ENCODE assay signal across 8 cellular contexts in genomic region chr1:84141177-84142003, GRCh38. TPM values are rescaled to one million over a fixed set of nuclear protein-coding genes. Genes with fewer than 3 reads are reported as not detected.
DNase-seq lines count a peak whose midpoint lies in the region; ATAC-seq, FAIRE-seq and TF ChIP-seq lines count a peak whose summit lies in the region.

No MANE protein-coding gene starts in this region.

- TF ChIP-seq CTCF in natural killer cell (IDR thresholded peaks at IDR 0.05) (peak; percentile 82), RWPE1 (conservative IDR thresholded peaks at IDR 0.05; ENCODE audit: low read depth) (peak; percentile 66)

- POLR2A ChIA-PET in RWPE1 (lab: Yijun Ruan, JAX; ENCODE audit: low non-redundant PET) (no interaction called here), HEK293T (lab: Yijun Ruan, JAX) (no interaction called here)

- H3K27ac Mint-ChIP-seq in natural killer cell: peak overlapping the region in 1 of 2 donors; percentile 24
- H3K27ac Mint-ChIP-seq in natural killer cell treated with Interleukin-12 subunit alpha and Interleukin-12 subunit beta and Interleukin-15 and Interleukin-18, amount 100 ng/mL, for 72 hours: peak overlapping the region in 1 of 2 donors; percentile 47

- CTCF ChIA-PET in RWPE1 (lab: Yijun Ruan, JAX) (interaction anchor here (0.6 to 1.4 kb wide), 14 partner anchors 14 to 631 kb away, joined by 3 to 12 read pairs (median 4); no protein-coding TSS in a partner anchor), HEK293T (lab: Yijun Ruan, JAX) (interaction anchor here (0.5 to 0.7 kb wide), 2 partner anchors 134 to 611 kb away, joined by 3 read pairs; no protein-coding TSS in a partner anchor)

- no peaks in the 10 kb centered on the region for H3K36me3 Mint-ChIP-seq in natural killer cell
- peaks cover 4% of the 10 kb centered on the region for H3K36me3 Mint-ChIP-seq in natural killer cell treated with Interleukin-12 subunit alpha and Interleukin-12 subunit beta and Interleukin-15 and Interleukin-18, amount 100 ng/mL, for 72 hours

- H3K9me3 Mint-ChIP-seq in natural killer cell: no peaks in the 10 kb centered on the region
- no peaks in the 10 kb centered on the region for H3K9me3 Mint-ChIP-seq in natural killer cell treated with Interleukin-12 subunit alpha and Interleukin-12 subunit beta and Interleukin-15 and Interleukin-18, amount 100 ng/mL, for 72 hours

- intact Hi-C loops in natural killer cell (cut with micrococcal nuclease): loop anchor here (1.0 to 10.0 kb wide), 8 partner anchors 73 to 631 kb away; partner anchors contain the start of genes CTBS, GNG5, SPATA1 and SSX2IP
- intact Hi-C loops in posterior vena cava (cut with DNase I): loop anchor here in 1 of 2 donors (10.0 kb wide), 1 partner anchor 293 kb away; no protein-coding TSS in a partner anchor

- no peak for DNase-seq in natural killer cell
- DNase-seq in natural killer cell treated with Interleukin-12 subunit alpha and Interleukin-12 subunit beta and Interleukin-15 and Interleukin-18, amount 100 ng/mL, for 72 hours (ENCODE audit: low spot score): no peak
- peak; percentile 7 for DNase-seq in RWPE1 (ENCODE audit: low spot score)
- DNase-seq in frontal cortex (ENCODE audit: low spot score in 2 of 2): no peak
- no peak for DNase-seq in HEK293T (ENCODE audit: extremely low spot score)
- DNase-seq in activated naive CD4-positive, alpha-beta T cell treated with anti-CD3 and anti-CD28 coated beads, Interleukin-2, amount 50 U/mL, for 16 hours: no peak
- no peak for DNase-seq in posterior vena cava (ENCODE audit: low spot score)

- ATAC-seq in natural killer cell (peak in 2 of 3 donors; percentile 19 to 40), HG03378 (IDR thresholded peaks at IDR 0.05; ENCODE audit: unreplicated experiment) (no peak)
- no peak for ATAC-seq in natural killer cell treated with Interleukin-12 subunit alpha and Interleukin-12 subunit beta and Interleukin-15 and Interleukin-18, amount 100 ng/mL, for 72 hours

- H3K27ac ChIP-seq in RWPE1: no peak overlapping the region

- FAIRE-seq in frontal cortex (lab: Jason Lieb, UNC): peak; percentile 95

- H3K27me3 Mint-ChIP-seq in natural killer cell (ENCODE audit: low read depth in 2 of 2): no peaks in the 10 kb centered on the region
- H3K27me3 Mint-ChIP-seq in natural killer cell treated with Interleukin-12 subunit alpha and Interleukin-12 subunit beta and Interleukin-15 and Interleukin-18, amount 100 ng/mL, for 72 hours: no peaks in the 10 kb centered on the region

- H3K4me1 Mint-ChIP-seq in natural killer cell: peaks cover 22 to 23% of the 10 kb centered on the region in 2 donors
- peaks cover 11 to 29% of the 10 kb centered on the region in 2 donors for H3K4me1 Mint-ChIP-seq in natural killer cell treated with Interleukin-12 subunit alpha and Interleukin-12 subunit beta and Interleukin-15 and Interleukin-18, amount 100 ng/mL, for 72 hours (ENCODE audit: low read depth in 2 of 2)

- H3K4me3 Mint-ChIP-seq in natural killer cell: no peak overlapping the region
- H3K4me3 Mint-ChIP-seq in natural killer cell treated with Interleukin-12 subunit alpha and Interleukin-12 subunit beta and Interleukin-15 and Interleukin-18, amount 100 ng/mL, for 72 hours: no peak overlapping the region

TF ChIP-seq in HEK293T, 16 proteins besides CTCF, POLR2A, EP300 and RAD21:
- no peak for TF ChIP-seq LEF1 (IDR thresholded peaks at IDR 0.05; ENCODE audit: borderline replicate concordance)
- TF ChIP-seq ARNT (IDR thresholded peaks at IDR 0.05): no peak
- no peak for TF ChIP-seq TARDBP (IDR thresholded peaks at IDR 0.05)
- TF ChIP-seq FOXK2 (IDR thresholded peaks at IDR 0.05): no peak
- TF ChIP-seq L3MBTL2 (conservative IDR thresholded peaks at IDR 0.05): no peak
- no peak for TF ChIP-seq ELF4 (IDR thresholded peaks at IDR 0.05)
- TF ChIP-seq FOXA1 (IDR thresholded peaks at IDR 0.05): no peak
- TF ChIP-seq BHLHE40 (IDR thresholded peaks at IDR 0.05; ENCODE audit: borderline replicate concordance): no peak
- TF ChIP-seq HDGF (IDR thresholded peaks at IDR 0.05; ENCODE audit: borderline replicate concordance): no peak
- TF ChIP-seq NFRKB (IDR thresholded peaks at IDR 0.05): no peak
- TF ChIP-seq CTBP1 (IDR thresholded peaks at IDR 0.05; ENCODE audit: borderline replicate concordance): no peak

RNA-seq across cellular contexts. Expression of gene PRKACB, which starts 2.7 kb away (rescaled TPM):
- total RNA-seq in natural killer cell: 100 to 1,000 TPM; 111 to 148 (median 140) TPM
- 10 to 100 TPM; 46.6 to 65.9 TPM for total RNA-seq in natural killer cell treated with Interleukin-12 subunit alpha and Interleukin-12 subunit beta and Interleukin-15 and Interleukin-18, amount 100 ng/mL, for 72 hours
- total RNA-seq in frontal cortex: 849 TPM
- total RNA-seq in posterior vena cava: 10 to 100 TPM; 69.2 to 80.2 TPM

Comparison
In these comparisons a context has a peak if more than half of its experiments do, and no peak if none do; other contexts are left out.
1. ATAC-seq: peak in natural killer cell (2 of 3); none in natural killer cell treated with Interleukin-12 subunit alpha and Interleukin-12 subunit beta and Interleukin-15 and Interleukin-18, amount 100 ng/mL, for 72 hours (0 of 2) and HG03378 (single experiment).